8 cellular contexts compared by ENCODE assay signal in the genomic region with DNA sequence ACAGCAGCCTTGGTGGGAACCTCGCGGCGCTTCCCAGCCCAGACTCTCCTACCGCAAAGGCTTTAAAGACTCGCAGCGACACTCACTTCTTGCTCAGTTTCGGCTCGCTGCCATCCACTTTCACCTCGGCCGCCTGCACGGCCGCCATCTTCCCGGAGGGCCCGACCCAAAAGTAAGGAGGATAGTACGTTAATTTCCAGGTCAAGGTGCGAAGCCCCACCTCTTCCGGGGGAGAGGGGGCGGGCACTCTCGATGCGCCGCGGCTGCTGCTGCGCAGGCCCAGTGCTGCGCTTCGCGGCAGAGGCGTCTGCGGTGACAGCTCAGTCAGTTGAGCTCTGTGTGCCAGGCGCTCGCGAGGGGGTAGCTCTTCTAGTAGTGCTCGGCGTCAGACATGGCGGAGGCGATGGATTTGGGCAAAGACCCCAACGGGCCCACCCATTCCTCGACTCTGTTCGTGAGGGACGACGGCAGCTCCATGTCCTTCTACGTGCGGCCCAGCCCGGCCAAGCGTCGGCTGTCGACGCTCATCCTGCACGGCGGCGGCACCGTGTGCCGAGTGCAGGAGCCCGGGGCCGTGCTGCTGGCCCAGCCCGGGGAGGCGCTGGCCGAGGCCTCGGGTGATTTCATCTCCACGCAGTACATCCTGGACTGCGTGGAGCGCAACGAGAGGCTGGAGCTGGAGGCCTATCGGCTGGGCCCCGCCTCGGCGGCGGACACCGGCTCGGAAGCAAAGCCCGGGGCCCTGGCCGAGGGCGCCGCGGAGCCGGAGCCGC. TPM values are rescaled to one million over a fixed set of nuclear protein-coding genes. Genes with fewer than 3 reads are reported as not detected.
DNase-seq lines count a peak whose midpoint lies in the region; ATAC-seq and TF ChIP-seq lines count a peak whose summit lies in the region.

A gene (minus strand): TSS at position 174 of the 773 bp plus-strand sequence. CDS start 26 bp downstream, at position 148.
A gene with protein sequence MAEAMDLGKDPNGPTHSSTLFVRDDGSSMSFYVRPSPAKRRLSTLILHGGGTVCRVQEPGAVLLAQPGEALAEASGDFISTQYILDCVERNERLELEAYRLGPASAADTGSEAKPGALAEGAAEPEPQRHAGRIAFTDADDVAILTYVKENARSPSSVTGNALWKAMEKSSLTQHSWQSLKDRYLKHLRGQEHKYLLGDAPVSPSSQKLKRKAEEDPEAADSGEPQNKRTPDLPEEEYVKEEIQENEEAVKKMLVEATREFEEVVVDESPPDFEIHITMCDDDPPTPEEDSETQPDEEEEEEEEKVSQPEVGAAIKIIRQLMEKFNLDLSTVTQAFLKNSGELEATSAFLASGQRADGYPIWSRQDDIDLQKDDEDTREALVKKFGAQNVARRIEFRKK (plus strand): TSS at position 282 of the 773 bp plus-strand sequence. CDS start 110 bp downstream, at position 392.

- no peaks in the 10 kb centered on the region for H3K27me3 Mint-ChIP-seq in WTC11 (ENCODE audit: low read depth)

- peaks cover 28% of the 10 kb centered on the region for H3K36me3 Mint-ChIP-seq in WTC11

- peak within 1 kb of the TSS; percentile 99 for H3K27ac Mint-ChIP-seq in WTC11

- DNase-seq in ACHN (peak; percentile 96), NCI-H2227 (lab: John Stamatoyannopoulos, UW; ENCODE audit: unreplicated experiment) (peak; percentile 90), WTC11 (ENCODE audit: low spot score) (peak; percentile 92), cardiac fibroblast (ENCODE audit: low read depth in 2 of 2) (peak; percentile 91 to 93), iPS-NIHi7 (ENCODE audit: extremely low spot score) (peak; percentile 96), smooth muscle cell of the brain vasculature (ENCODE audit: low read depth, low spot score) (peak; percentile 70)

- POLR2A ChIA-PET in WTC11 (lab: Charles Lee), result interaction anchor here (0.5 to 2.3 kb wide), 8 partner anchors 16 to 1948 kb away, joined by 3 to 11 read pairs (median 4); a partner anchor contains a TSS

- H3K4me1 Mint-ChIP-seq in WTC11, result peaks cover 33% of the 10 kb centered on the region

- peak within 1 kb of the TSS; percentile 99 for H3K4me3 Mint-ChIP-seq in WTC11

- ATAC-seq in GM18873 (IDR thresholded peaks at IDR 0.05; ENCODE audit: low FRiP score, unreplicated experiment) (peak; percentile 83), HG03139 (IDR thresholded peaks at IDR 0.05; ENCODE audit: unreplicated experiment) (peak; percentile 85), WTC11 (peak; percentile 94)

- no peaks in the 10 kb centered on the region for H3K9me3 Mint-ChIP-seq in WTC11

- CTCF ChIA-PET in WTC11 (lab: Charles Lee), result interaction anchor here (0.7 to 2.3 kb wide), 6 partner anchors 25 to 131 kb away, joined by 3 to 9 read pairs (median 4); a partner anchor contains a TSS

- no peak for TF ChIP-seq CTCF in WTC11 (IDR thresholded peaks at IDR 0.05)
- no peak for TF ChIP-seq CTCF in cardiac fibroblast (IDR thresholded peaks at IDR 0.05; ENCODE audit: low read depth, low read length)

- peak within 1 kb of the TSS; percentile 98 to 100 for H3K4me3 ChIP-seq in cardiac fibroblast (replicated peaks in 1 of 2; ENCODE audit: low read depth in 2 of 2, low read length in 2 of 2)

- in situ Hi-C loops in ACHN (cut with HindIII; ENCODE audit: low pct_ligation_motif_present, low pct_unique_long_range_greater_than_20kb, low sequenced_read_pairs), result no loop called here

TF ChIP-seq in WTC11, 78 proteins besides CTCF, POLR2A, EP300 and RAD21 (continues in another document):
- no peak; the same call in 1 of the 2 replicates for TF ChIP-seq IRF2 (CRISPR knock-in tag; IDR thresholded peaks at IDR 0.05; ENCODE audit: borderline replicate concordance, low read depth)
- TF ChIP-seq, protein P1, sequence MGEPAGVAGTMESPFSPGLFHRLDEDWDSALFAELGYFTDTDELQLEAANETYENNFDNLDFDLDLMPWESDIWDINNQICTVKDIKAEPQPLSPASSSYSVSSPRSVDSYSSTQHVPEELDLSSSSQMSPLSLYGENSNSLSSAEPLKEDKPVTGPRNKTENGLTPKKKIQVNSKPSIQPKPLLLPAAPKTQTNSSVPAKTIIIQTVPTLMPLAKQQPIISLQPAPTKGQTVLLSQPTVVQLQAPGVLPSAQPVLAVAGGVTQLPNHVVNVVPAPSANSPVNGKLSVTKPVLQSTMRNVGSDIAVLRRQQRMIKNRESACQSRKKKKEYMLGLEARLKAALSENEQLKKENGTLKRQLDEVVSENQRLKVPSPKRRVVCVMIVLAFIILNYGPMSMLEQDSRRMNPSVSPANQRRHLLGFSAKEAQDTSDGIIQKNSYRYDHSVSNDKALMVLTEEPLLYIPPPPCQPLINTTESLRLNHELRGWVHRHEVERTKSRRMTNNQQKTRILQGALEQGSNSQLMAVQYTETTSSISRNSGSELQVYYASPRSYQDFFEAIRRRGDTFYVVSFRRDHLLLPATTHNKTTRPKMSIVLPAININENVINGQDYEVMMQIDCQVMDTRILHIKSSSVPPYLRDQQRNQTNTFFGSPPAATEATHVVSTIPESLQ (CRISPR knock-in tag; IDR thresholded peaks at IDR 0.05), result no peak
- TF ChIP-seq ZNF423 (CRISPR knock-in tag; IDR thresholded peaks at IDR 0.05), result no peak
- TF ChIP-seq TEAD1 (CRISPR knock-in tag; IDR thresholded peaks at IDR 0.05), result peak; percentile 81
- no peak for TF ChIP-seq GRHL2 (CRISPR knock-in tag; IDR thresholded peaks at IDR 0.05; ENCODE audit: insufficient replicate concordance, severe bottlenecking)
- TF ChIP-seq, protein P2, sequence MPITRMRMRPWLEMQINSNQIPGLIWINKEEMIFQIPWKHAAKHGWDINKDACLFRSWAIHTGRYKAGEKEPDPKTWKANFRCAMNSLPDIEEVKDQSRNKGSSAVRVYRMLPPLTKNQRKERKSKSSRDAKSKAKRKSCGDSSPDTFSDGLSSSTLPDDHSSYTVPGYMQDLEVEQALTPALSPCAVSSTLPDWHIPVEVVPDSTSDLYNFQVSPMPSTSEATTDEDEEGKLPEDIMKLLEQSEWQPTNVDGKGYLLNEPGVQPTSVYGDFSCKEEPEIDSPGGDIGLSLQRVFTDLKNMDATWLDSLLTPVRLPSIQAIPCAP (CRISPR knock-in tag; IDR thresholded peaks at IDR 0.05), result peak; percentile 56; the same call in 1 of the 2 replicates
- TF ChIP-seq, protein P3, sequence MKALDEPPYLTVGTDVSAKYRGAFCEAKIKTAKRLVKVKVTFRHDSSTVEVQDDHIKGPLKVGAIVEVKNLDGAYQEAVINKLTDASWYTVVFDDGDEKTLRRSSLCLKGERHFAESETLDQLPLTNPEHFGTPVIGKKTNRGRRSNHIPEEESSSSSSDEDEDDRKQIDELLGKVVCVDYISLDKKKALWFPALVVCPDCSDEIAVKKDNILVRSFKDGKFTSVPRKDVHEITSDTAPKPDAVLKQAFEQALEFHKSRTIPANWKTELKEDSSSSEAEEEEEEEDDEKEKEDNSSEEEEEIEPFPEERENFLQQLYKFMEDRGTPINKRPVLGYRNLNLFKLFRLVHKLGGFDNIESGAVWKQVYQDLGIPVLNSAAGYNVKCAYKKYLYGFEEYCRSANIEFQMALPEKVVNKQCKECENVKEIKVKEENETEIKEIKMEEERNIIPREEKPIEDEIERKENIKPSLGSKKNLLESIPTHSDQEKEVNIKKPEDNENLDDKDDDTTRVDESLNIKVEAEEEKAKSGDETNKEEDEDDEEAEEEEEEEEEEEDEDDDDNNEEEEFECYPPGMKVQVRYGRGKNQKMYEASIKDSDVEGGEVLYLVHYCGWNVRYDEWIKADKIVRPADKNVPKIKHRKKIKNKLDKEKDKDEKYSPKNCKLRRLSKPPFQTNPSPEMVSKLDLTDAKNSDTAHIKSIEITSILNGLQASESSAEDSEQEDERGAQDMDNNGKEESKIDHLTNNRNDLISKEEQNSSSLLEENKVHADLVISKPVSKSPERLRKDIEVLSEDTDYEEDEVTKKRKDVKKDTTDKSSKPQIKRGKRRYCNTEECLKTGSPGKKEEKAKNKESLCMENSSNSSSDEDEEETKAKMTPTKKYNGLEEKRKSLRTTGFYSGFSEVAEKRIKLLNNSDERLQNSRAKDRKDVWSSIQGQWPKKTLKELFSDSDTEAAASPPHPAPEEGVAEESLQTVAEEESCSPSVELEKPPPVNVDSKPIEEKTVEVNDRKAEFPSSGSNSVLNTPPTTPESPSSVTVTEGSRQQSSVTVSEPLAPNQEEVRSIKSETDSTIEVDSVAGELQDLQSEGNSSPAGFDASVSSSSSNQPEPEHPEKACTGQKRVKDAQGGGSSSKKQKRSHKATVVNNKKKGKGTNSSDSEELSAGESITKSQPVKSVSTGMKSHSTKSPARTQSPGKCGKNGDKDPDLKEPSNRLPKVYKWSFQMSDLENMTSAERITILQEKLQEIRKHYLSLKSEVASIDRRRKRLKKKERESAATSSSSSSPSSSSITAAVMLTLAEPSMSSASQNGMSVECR (CRISPR knock-in tag; IDR thresholded peaks at IDR 0.05; ENCODE audit: borderline replicate concordance), result peak; percentile 88
- no peak for TF ChIP-seq CREB1 (CRISPR knock-in tag; IDR thresholded peaks at IDR 0.05)
- TF ChIP-seq SMAD3 (CRISPR knock-in tag; IDR thresholded peaks at IDR 0.05; ENCODE audit: borderline replicate concordance), result 0 out of 2 replicates have a peak, but pooled peaks have one; percentile 58
- 0 out of 2 replicates have a peak, but pooled peaks have one; percentile 35 for TF ChIP-seq ZNF232 (CRISPR knock-in tag; IDR thresholded peaks at IDR 0.05)
- TF ChIP-seq, protein P4, sequence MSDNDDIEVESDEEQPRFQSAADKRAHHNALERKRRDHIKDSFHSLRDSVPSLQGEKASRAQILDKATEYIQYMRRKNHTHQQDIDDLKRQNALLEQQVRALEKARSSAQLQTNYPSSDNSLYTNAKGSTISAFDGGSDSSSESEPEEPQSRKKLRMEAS (CRISPR knock-in tag; IDR thresholded peaks at IDR 0.05), result peak; percentile 79
- peak; percentile 37; the same call in 1 of the 2 replicates for TF ChIP-seq ZNF317 (CRISPR knock-in tag; IDR thresholded peaks at IDR 0.05; ENCODE audit: borderline replicate concordance, low read depth)
- TF ChIP-seq NR2C2 (CRISPR knock-in tag; IDR thresholded peaks at IDR 0.05), result peak; percentile 90
- TF ChIP-seq CBFB (CRISPR knock-in tag; IDR thresholded peaks at IDR 0.05; ENCODE audit: low read depth), result no peak
- peak; percentile 62; the same call in 1 of the 2 replicates for TF ChIP-seq FOXP1 (CRISPR knock-in tag; IDR thresholded peaks at IDR 0.05; ENCODE audit: borderline replicate concordance)

RNA-seq across cellular contexts. Expression of the first gene that starts in this region (rescaled TPM):
- 163 to 199 TPM (median 169 TPM) in 3 replicates for total RNA-seq in WTC11 (2021)

RNA-seq across cellular contexts. Expression of the second gene that starts in this region (rescaled TPM):
- total RNA-seq in WTC11 (2021), result 14.7 to 15.2 TPM (median 14.7 TPM) in 3 replicates

Comparison
In these comparisons a context has a peak if more than half of its experiments do, and no peak if none do; other contexts are left out.
1. Peak in every context shown above with its lines: DNase-seq, ATAC-seq and H3K4me3 ChIP-seq.